Comparison of ENCODE assay signal across 8 cellular contexts in the genomic region with DNA sequence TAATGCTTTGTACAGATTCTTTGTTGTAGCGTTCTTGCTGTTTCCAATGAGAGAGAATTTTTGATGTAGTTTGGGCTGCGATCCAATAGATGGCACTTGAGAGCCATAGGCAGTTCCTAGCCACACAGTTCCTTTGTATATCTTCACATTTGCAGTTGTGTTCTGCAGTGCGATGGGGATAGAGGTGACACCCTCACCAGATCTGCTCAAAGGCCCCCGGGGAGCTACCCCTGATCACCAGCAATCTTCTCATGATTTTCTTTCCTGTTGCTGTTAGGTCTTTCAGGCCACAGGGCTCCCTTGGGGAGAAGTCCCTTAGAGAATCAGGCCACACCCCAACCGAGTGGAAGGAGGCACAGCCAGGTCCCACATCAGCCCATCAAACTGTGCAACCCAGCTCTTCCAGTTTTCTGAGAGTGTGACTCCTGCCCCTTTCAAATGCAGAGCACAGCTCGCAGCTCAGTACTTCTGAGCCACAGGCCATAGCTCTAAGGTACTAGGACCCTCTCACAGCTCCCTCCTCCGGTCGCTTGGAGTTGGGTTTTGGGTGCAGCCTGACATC.
A peak's percentile ranks its signal among the peaks of the same experiment; 100 is the strongest.
DNase-seq lines count a peak whose midpoint lies in the region; ATAC-seq and TF ChIP-seq lines count a peak whose summit lies in the region.

No MANE protein-coding gene starts in this region.

- H3K4me2 ChIP-seq in PC-3 (ENCODE audit: low read length): no peak overlapping the region

- intact Hi-C loops in PC-3 (cut with micrococcal nuclease): loop anchor here (1.0 to 5.0 kb wide), 4 partner anchors 35 to 280 kb away; no protein-coding TSS in a partner anchor

- DNase-seq in GM10248 (ENCODE audit: extremely low spot score) (peak; percentile 14), PC-3 (peak; percentile 68), fibroblast of peridontal ligament (ENCODE audit: extremely low read depth) (peak; percentile 8), retina (peak; percentile 62), NCI-H226 (no peak), T-helper 17 cell (no peak)

- no peak overlapping the region for H3K27ac ChIP-seq in PC-3 (ENCODE audit: low read length)

- peak overlapping the region; percentile 18; the same call in 1 of the 2 replicates for H2AFZ ChIP-seq in PC-3 (ENCODE audit: low read length)

- H3K36me3 Mint-ChIP-seq in T-helper 17 cell (ENCODE audit: low read depth): no peaks in the 10 kb centered on the region

- H3K9ac ChIP-seq in PC-3 (ENCODE audit: low read length): no peak overlapping the region

- TF ChIP-seq CTCF in GM10248 (IDR thresholded peaks at IDR 0.05; ENCODE audit: control extremely low read depth, extremely low read depth, low read depth, missing control alignments) (peak; percentile 62), PC-3 (conservative IDR thresholded peaks at IDR 0.05; ENCODE audit: low read depth, low read length) (peak; percentile 87)

- H3K4me1 Mint-ChIP-seq in T-helper 17 cell: no peaks in the 10 kb centered on the region

- H3K27ac Mint-ChIP-seq in T-helper 17 cell: no peak overlapping the region

- no peak overlapping the region for H3K4me3 ChIP-seq in PC-3 (ENCODE audit: low read length)

- H4K20me1 ChIP-seq in PC-3 (ENCODE audit: low read length): no peaks in the 10 kb centered on the region

- H3K4me3 Mint-ChIP-seq in T-helper 17 cell: no peak overlapping the region

- H3K36me3 ChIP-seq in PC-3 (ENCODE audit: low read depth, low read length): no peaks in the 10 kb centered on the region

- CTCF ChIA-PET in GM10248 (lab: Yijun Ruan, JAX) (interaction anchor here (0.7 to 3.3 kb wide), 21 partner anchors 9 to 564 kb away, joined by 3 to 22 read pairs (median 4); no protein-coding TSS in a partner anchor), PC-3 (lab: Charles Lee) (no interaction called here)

- H3K9me3 ChIP-seq in PC-3 (ENCODE audit: low read length) (no peaks in the 10 kb centered on the region), T-helper 17 cell (ENCODE audit: control insufficient read depth, low read length, poor library complexity, severe bottlenecking) (no peaks in the 10 kb centered on the region)

- H3F3A ChIP-seq in PC-3 (ENCODE audit: low read length, unreplicated experiment): no peaks in the 10 kb centered on the region

- H3K4me1 ChIP-seq in PC-3 (ENCODE audit: insufficient read depth, low read length): no peaks in the 10 kb centered on the region

- POLR2A ChIA-PET in GM10248 (lab: Yijun Ruan, JAX): no interaction called here
- POLR2A ChIA-PET in PC-3 (lab: Charles Lee; ENCODE audit: unreplicated experiment): no interaction called here

- H3K79me2 ChIP-seq in PC-3 (ENCODE audit: low read length): no peaks in the 10 kb centered on the region

- ATAC-seq in GM21367 (IDR thresholded peaks at IDR 0.05; ENCODE audit: unreplicated experiment) (peak; percentile 93), HG03469 (IDR thresholded peaks at IDR 0.05; ENCODE audit: unreplicated experiment) (peak; percentile 85), PC-3 (peak; percentile 81), T-helper 17 cell (no peak)

- peaks cover 6% of the 10 kb centered on the region for H3K27me3 Mint-ChIP-seq in T-helper 17 cell

- H3K27me3 ChIP-seq in PC-3 (ENCODE audit: low read length): peaks cover 2% of the 10 kb centered on the region; the same call in 1 of the 2 replicates

- no peaks in the 10 kb centered on the region for H3K9me2 ChIP-seq in PC-3 (replicated peaks; ENCODE audit: low read length)

- BruUV-seq in PC-3 (replicated peaks; lab: Mats Ljungman, UMichigan): no TSS peak

Comparison
In these comparisons a context has a peak if more than half of its experiments do, and no peak if none do; other contexts are left out.
1. DNase-seq: peak in GM10248 (single experiment), PC-3 (single experiment), fibroblast of peridontal ligament (single experiment) and retina (single experiment); none in NCI-H226 (single experiment) and T-helper 17 cell (0 of 3).